18 cellular contexts compared by ENCODE assay signal in the genomic region with DNA sequence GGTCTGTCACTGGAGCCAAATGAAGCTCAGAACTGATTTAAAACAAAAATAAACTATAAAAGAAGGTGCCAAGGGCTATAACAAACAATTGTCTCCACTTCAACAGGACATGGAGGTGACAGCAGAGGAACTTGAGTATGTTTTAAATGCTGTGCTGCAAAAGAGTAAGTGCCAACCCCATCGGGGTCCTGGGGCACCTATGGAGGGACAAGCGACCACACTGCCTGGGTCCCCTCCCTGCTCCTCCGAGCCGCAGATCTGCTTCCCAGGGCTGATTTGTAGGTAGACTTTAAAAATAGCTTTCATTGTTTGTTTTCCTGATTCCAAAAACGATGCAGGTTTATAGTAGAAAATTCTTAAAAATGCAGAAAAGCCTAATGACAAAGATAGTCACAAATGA. TPM values are rescaled to one million over a fixed set of nuclear protein-coding genes. Genes with fewer than 3 reads are reported as not detected.
DNase-seq lines count a peak whose midpoint lies in the region; TF ChIP-seq lines count a peak whose summit lies in the region.
"Had no signal": no experiment of that assay in that cellular context is flagged by ENCODE, and none has a peak within 500 bp of the region (broad histone marks: within the 10 kb centered on the region; RNA-seq: fewer than 3 reads in every experiment).

No MANE protein-coding gene starts in this region.

- intact Hi-C loops in esophagus muscularis mucosa (cut with DNase I), result no loop called here

- H3K27ac ChIP-seq in BLaER1 (no peak overlapping the region), esophagus muscularis mucosa (replicated peaks in 1 of 4) (no peak overlapping the region)
- H3K27ac ChIP-seq: GM23248 had no signal

- peaks cover 31% of the 10 kb centered on the region for H3K4me1 ChIP-seq in BLaER1
- no peaks in the 10 kb centered on the region for H3K4me1 ChIP-seq in esophagus muscularis mucosa
- H3K4me1 ChIP-seq: HAP-1 had no signal

- no peak for TF ChIP-seq POLR2A in esophagus muscularis mucosa (IDR thresholded peaks at IDR 0.05; ENCODE audit: low read depth)

- H3K36me3 ChIP-seq in BLaER1 (no peaks in the 10 kb centered on the region), esophagus muscularis mucosa (no peaks in the 10 kb centered on the region)
- H3K36me3 ChIP-seq: HAP-1 had no signal

- H3K4me1 Mint-ChIP-seq in type B pancreatic cell (ENCODE audit: unreplicated experiment), result peaks cover under 1% of the 10 kb centered on the region
- H3K4me1 Mint-ChIP-seq in T-helper 2 cell treated with Interferon-gamma antibody and Interleukin-4, amounts not matched to agents 5 μg/mL and 100 μg/mL, for 36 hours (ENCODE audit: low read depth), result no peaks in the 10 kb centered on the region
- H3K4me1 Mint-ChIP-seq: IgD-negative memory B cell had no signal

- no peaks in the 10 kb centered on the region for H4K20me1 ChIP-seq in BLaER1

- no peak for TF ChIP-seq EP300 in esophagus muscularis mucosa (IDR thresholded peaks at IDR 0.05)

- H3K36me3 Mint-ChIP-seq in type B pancreatic cell, result no peaks in the 10 kb centered on the region
- no peaks in the 10 kb centered on the region for H3K36me3 Mint-ChIP-seq in T-helper 2 cell treated with Interferon-gamma antibody and Interleukin-4, amounts not matched to agents 5 μg/mL and 100 μg/mL, for 36 hours (ENCODE audit: low read depth)
- H3K36me3 Mint-ChIP-seq: CD8-positive, alpha-beta T cell; IgD-negative memory B cell had no signal

- 83% methylated on average over 5 of the region's 5 CpGs for WGBS in esophagus muscularis mucosa

- H3K9me3 ChIP-seq in BLaER1 (no peaks in the 10 kb centered on the region), esophagus muscularis mucosa (no peaks in the 10 kb centered on the region)
- H3K9me3 ChIP-seq: HAP-1 had no signal

- H3K27me3 Mint-ChIP-seq in type B pancreatic cell, result no peaks in the 10 kb centered on the region
- peaks cover 3% of the 10 kb centered on the region for H3K27me3 Mint-ChIP-seq in T-helper 2 cell treated with Interferon-gamma antibody and Interleukin-4, amounts not matched to agents 5 μg/mL and 100 μg/mL, for 36 hours (ENCODE audit: low read depth)

- H3K4me3 ChIP-seq in BLaER1 (no peak overlapping the region), esophagus muscularis mucosa (no peak overlapping the region)
- H3K4me3 ChIP-seq: GM12878, GM23248, HAP-1 had no signal

- no peaks in the 10 kb centered on the region for H3K27me3 ChIP-seq in BLaER1
- no peaks in the 10 kb centered on the region for H3K27me3 ChIP-seq in esophagus muscularis mucosa

- no peak overlapping the region for H3K4me3 Mint-ChIP-seq in type B pancreatic cell
- H3K4me3 Mint-ChIP-seq in T-helper 2 cell treated with Interferon-gamma antibody and Interleukin-4, amounts not matched to agents 5 μg/mL and 100 μg/mL, for 36 hours, result no peak overlapping the region
- H3K4me3 Mint-ChIP-seq: CD8-positive, alpha-beta T cell; IgD-negative memory B cell had no signal

- DNase-seq in AG20443 (ENCODE audit: low spot score) (peak; percentile 3), esophagus muscularis mucosa (ENCODE audit: extremely low spot score) (peak; percentile 68), type B pancreatic cell (ENCODE audit: extremely low spot score, unreplicated experiment) (peak; percentile 43), NCI-H187 (lab: John Stamatoyannopoulos, UW) (no peak)
- no peak for DNase-seq in T-helper 2 cell treated with Interferon-gamma antibody and Interleukin-4, amounts not matched to agents 5 μg/mL and 100 μg/mL, for 36 hours (ENCODE audit: low spot score)
- DNase-seq: ACHN; AML-193; Calu3; CD8-positive, alpha-beta T cell; DMS 273 treated with DMSO at 0.1 percent for 48 hours; DMS53; DND-41; EL; GM23248 had no signal

- peak overlapping the region; percentile 8; the same call in 1 of the 2 replicates for H3K4me2 ChIP-seq in BLaER1

- no peaks in the 10 kb centered on the region for H3K9me3 Mint-ChIP-seq in type B pancreatic cell
- no peaks in the 10 kb centered on the region for H3K9me3 Mint-ChIP-seq in T-helper 2 cell treated with Interferon-gamma antibody and Interleukin-4, amounts not matched to agents 5 μg/mL and 100 μg/mL, for 36 hours
- H3K9me3 Mint-ChIP-seq: CD8-positive, alpha-beta T cell; IgD-negative memory B cell had no signal

- TF ChIP-seq CTCF in esophagus muscularis mucosa (IDR thresholded peaks at IDR 0.05), result no peak
- TF ChIP-seq CTCF in type B pancreatic cell (conservative IDR thresholded peaks at IDR 0.05), result no peak

- no peak overlapping the region for H3K9ac ChIP-seq in BLaER1
- H3K9ac ChIP-seq: GM23248 had no signal

- no peak overlapping the region for H3K27ac Mint-ChIP-seq in type B pancreatic cell
- H3K27ac Mint-ChIP-seq in T-helper 2 cell treated with Interferon-gamma antibody and Interleukin-4, amounts not matched to agents 5 μg/mL and 100 μg/mL, for 36 hours, result no peak overlapping the region
- H3K27ac Mint-ChIP-seq: CD8-positive, alpha-beta T cell; IgD-negative memory B cell had no signal

RNA-seq across cellular contexts. Expression of a gene that starts 42.8 kb away (rescaled TPM):
- not detected for total RNA-seq in esophagus muscularis mucosa
- total RNA-seq in type B pancreatic cell (ENCODE audit: low replicate concordance), result 0.72 and 1.1 TPM in 2 replicates
- total RNA-seq: Calu3; CD8-positive, alpha-beta T cell; GM12878; GM23248 had no signal

Comparison
In these comparisons a context has a peak if more than half of its experiments do, and no peak if none do; other contexts are left out.
1. DNase-seq: peak in AG20443 (single experiment), esophagus muscularis mucosa (single experiment) and type B pancreatic cell (single experiment); none in NCI-H187 (0 of 2) and T-helper 2 cell treated with Interferon-gamma antibody and Interleukin-4, amounts not matched to agents 5 μg/mL and 100 μg/mL, for 36 hours (single experiment).